ENCODE assay signal across 25 cellular contexts in the genomic region with DNA sequence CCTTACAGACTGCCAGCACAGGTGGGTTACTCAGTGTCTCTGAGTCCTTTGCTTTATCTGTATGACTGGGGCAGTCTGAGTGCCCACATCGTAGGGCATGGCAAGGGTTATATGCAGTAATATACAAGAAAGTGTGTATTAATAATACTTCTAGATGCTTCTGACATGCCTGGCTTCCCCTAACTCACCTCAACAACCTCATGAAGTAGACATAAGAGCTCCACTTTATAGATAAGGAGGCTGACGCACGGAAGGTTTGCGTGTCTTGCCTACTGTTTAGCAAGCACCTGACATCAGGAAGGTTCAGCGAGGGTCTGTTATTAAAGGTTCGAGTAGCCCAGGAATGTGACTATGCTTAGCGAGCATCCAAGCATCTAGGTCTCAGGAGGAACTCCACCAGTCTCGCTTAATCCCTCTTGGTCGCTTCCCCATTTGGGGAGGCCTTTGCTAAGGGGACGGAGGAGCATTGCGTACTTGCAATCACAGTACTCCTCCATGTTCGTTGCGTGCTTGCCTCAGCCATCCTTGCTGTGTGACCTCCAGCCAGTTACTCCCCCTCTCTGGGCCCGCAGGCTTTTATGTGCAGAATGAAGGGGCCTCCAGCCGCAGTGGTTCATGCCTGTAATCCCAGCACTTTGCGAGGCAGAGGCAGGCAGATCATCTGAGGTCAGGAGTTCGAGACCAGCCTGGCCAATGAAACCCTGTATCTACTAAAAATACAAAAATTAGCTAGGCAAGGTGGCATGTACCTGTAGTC. TPM values are rescaled to one million over a fixed set of nuclear protein-coding genes. Genes with fewer than 3 reads are reported as not detected.
DNase-seq lines count a peak whose midpoint lies in the region; ATAC-seq, FAIRE-seq and TF ChIP-seq lines count a peak whose summit lies in the region.
"Had no signal": no experiment of that assay in that cellular context is flagged by ENCODE, and none has a peak within 500 bp of the region (broad histone marks: within the 10 kb centered on the region; RNA-seq: fewer than 3 reads in every experiment).

No MANE protein-coding gene starts in this region.

- peaks cover 55% of the 10 kb centered on the region for H3K27me3 Mint-ChIP-seq in HFFc6 (ENCODE audit: insufficient read depth)

- H3K4me3 Mint-ChIP-seq in HFFc6, result no peak overlapping the region
- H3K4me3 Mint-ChIP-seq: CD4-positive, alpha-beta T cell; T-helper 17 cell had no signal

- H3K4me2 ChIP-seq in A549, result no peak overlapping the region
- H3K4me2 ChIP-seq: BLaER1 had no signal

- H3K27me3 ChIP-seq in left lung (peaks cover 0 to 39% of the 10 kb centered on the region in 2 donors), aorta (ENCODE audit: control insufficient read depth in 1 of 2, insufficient read depth in 2 of 2, low read length in 1 of 2) (no peaks in the 10 kb centered on the region)
- H3K27me3 ChIP-seq: BLaER1, MG63 had no signal

- DNase-seq in A549 (ENCODE audit: low read depth in 1 of 2, low spot score in 1 of 2) (no peak), DMS79 treated with DMSO at 0.1 percent for 48 hours (lab: John Stamatoyannopoulos, UW) (peak; percentile 90), NCI-H187 treated with DMSO at 0.1 percent for 48 hours (lab: John Stamatoyannopoulos, UW) (peak; percentile 14), left lung (peak in 1 of 2 donors; percentile 61), HFFc6 (no peak), AML-193 (lab: John Stamatoyannopoulos, UW) (no peak), aorta (no peak)
- DNase-seq: CD4-positive, alpha-beta T cell; COR-L47; GM23248; MG63; NCI-H1105 treated with DMSO at 0.1 percent for 48 hours; NCI-H2081 treated with DMSO at 0.1 percent for 48 hours; NCI-H510A; NCI-H748 treated with DMSO at 0.1 percent for 48 hours; Right ventricle myocardium superior; T-helper 17 cell had no signal

- intact Hi-C loops in left lung (cut with DNase I), result no loop called here
- intact Hi-C loops in aorta (cut with DNase I), result no loop called here

- no peaks in the 10 kb centered on the region for H3K4me1 ChIP-seq in A549
- H3K4me1 ChIP-seq in left lung, result peaks cover 0 to 6% of the 10 kb centered on the region in 2 donors
- no peaks in the 10 kb centered on the region for H3K4me1 ChIP-seq in aorta (ENCODE audit: control insufficient read depth in 1 of 2, insufficient read depth in 2 of 2, low read length in 2 of 2)
- H3K4me1 ChIP-seq: HAP-1 had no signal

- no peaks in the 10 kb centered on the region for H3K9me3 Mint-ChIP-seq in HFFc6
- H3K9me3 Mint-ChIP-seq: CD4-positive, alpha-beta T cell had no signal

- no peak for TF ChIP-seq POLR2A in A549 (IDR thresholded peaks at IDR 0.05; ENCODE audit: low read length)

- WGBS in A549 (ENCODE audit: missing lambda C conversion rate), result 65% methylated on average over 17 of the region's 17 CpGs
- 88 to 89% methylated on average over 17 of the region's 17 CpGs for WGBS in aorta, 2 donors

- H3K9me3 ChIP-seq in A549 (no peaks in the 10 kb centered on the region), left lung (no peaks in the 10 kb centered on the region), aorta (ENCODE audit: control insufficient read depth, low read length) (no peaks in the 10 kb centered on the region)
- H3K9me3 ChIP-seq: BLaER1, HAP-1, MG63 had no signal

- H3K36me3 Mint-ChIP-seq in HFFc6 (ENCODE audit: low read depth), result no peaks in the 10 kb centered on the region

- TF ChIP-seq RAD21 in A549 (conservative IDR thresholded peaks at IDR 0.05 in 1 of 2, IDR thresholded peaks at IDR 0.05 in 1 of 2), result no peak

- CTCF ChIA-PET in A549 (lab: Yijun Ruan, JAX), result interaction anchor here (0.7 to 1.3 kb wide), 4 partner anchors 12 to 246 kb away, joined by 3 to 6 read pairs (median 3); no protein-coding TSS in a partner anchor

- POLR2A ChIA-PET in A549 (lab: Yijun Ruan, JAX), result no interaction called here

- H3K4me1 Mint-ChIP-seq in HFFc6 (ENCODE audit: low read depth), result no peaks in the 10 kb centered on the region
- H3K4me1 Mint-ChIP-seq: T-helper 17 cell had no signal

- no peak for ATAC-seq in A549
- ATAC-seq in left lung, result peak; percentile 91
- ATAC-seq in aorta (ENCODE audit: low FRiP score), result no peak
- no peak for ATAC-seq in HG03280 (IDR thresholded peaks at IDR 0.05; ENCODE audit: unreplicated experiment)
- ATAC-seq: T-helper 17 cell had no signal

- H3K4me3 ChIP-seq in A549 (no peak overlapping the region), left lung (no peak overlapping the region), aorta (ENCODE audit: low read length in 2 of 2) (no peak overlapping the region)
- H3K4me3 ChIP-seq: BLaER1, GM23248, HAP-1, MG63 had no signal

- no peak for FAIRE-seq in A549 (lab: Jason Lieb, UNC)
- FAIRE-seq: G401.6, GM12892 had no signal

- TF ChIP-seq CTCF in A549 (IDR thresholded peaks at IDR 0.05) (no peak), left lung (IDR thresholded peaks at IDR 0.05) (no peak), HFFc6 (IDR thresholded peaks at IDR 0.05) (no peak)

- H3K27ac ChIP-seq in A549, result no peak overlapping the region
- H3K27ac ChIP-seq in left lung, result no peak overlapping the region
- H3K27ac ChIP-seq in aorta (ENCODE audit: low read depth in 1 of 2, low read length in 2 of 2), result no peak overlapping the region
- H3K27ac ChIP-seq: BLaER1, GM23248 had no signal

- H3K27ac Mint-ChIP-seq in HFFc6, result no peak overlapping the region
- H3K27ac Mint-ChIP-seq: CD4-positive, alpha-beta T cell; T-helper 17 cell had no signal

- TF ChIP-seq EP300 in A549 (IDR thresholded peaks at IDR 0.05), result no peak

- no peaks in the 10 kb centered on the region for H3K36me3 ChIP-seq in left lung
- no peaks in the 10 kb centered on the region for H3K36me3 ChIP-seq in aorta (ENCODE audit: control insufficient read depth in 1 of 2, insufficient read depth in 2 of 2, low read length in 1 of 2)
- H3K36me3 ChIP-seq: BLaER1, HAP-1, MG63 had no signal

TF ChIP-seq in A549, 52 proteins besides CTCF, POLR2A, EP300 and RAD21 (continues in another document):
- TF ChIP-seq ZFP36 (IDR thresholded peaks at IDR 0.05; ENCODE audit: borderline replicate concordance, partially characterized antibody) (peak; percentile 21), GATA3 (IDR thresholded peaks at IDR 0.05; ENCODE audit: borderline replicate concordance) (no peak), CBX2 (IDR thresholded peaks at IDR 0.05; ENCODE audit: borderline replicate concordance, low read depth) (no peak), HOXB13 (CRISPR knock-in tag; IDR thresholded peaks at IDR 0.05; ENCODE audit: low read depth) (no peak)

RNA-seq across cellular contexts. Expression of gene KCNG4, which starts 1.6 kb away (rescaled TPM):
- polyA plus RNA-seq in A549 (2011; rRNA removed) (not detected in 2 replicates), A549 (2017; fragmentation: RNase III; extraction: RNeasy Plus Mini Kit Qiagen cat#74134 plus additional on column Dnase treatment) (not detected in 3 replicates), aorta (under 1 TPM; 0.03 to 0.13 TPM)
- not detected in 2 replicates for polyA plus RNA-seq in A549 (2012; cell fraction: cytosol; rRNA removed)
- polyA plus RNA-seq in A549 (2012; cell fraction: nucleus; rRNA removed), result 0.01 TPM in 1 of 2 replicates, not detected in the other
- not detected in 2 replicates for polyA minus RNA-seq in A549 (2011; rRNA and poly(A)+ RNA removed)
- total RNA-seq in left lung (not detected), aorta (not detected)
- total RNA-seq in HFFc6 (2021; fragmentation: NEBNext Ultra II Directional; extraction: Animal tissue kit (Norgen Biotek cat#: 25700)), result not detected
- total RNA-seq: CD4-positive, alpha-beta T cell; Daoy; GM23248; Right ventricle myocardium superior; RPMI7951; T-helper 17 cell had no signal
- polyA plus RNA-seq: GM23248 had no signal

RNA-seq across cellular contexts. Expression of gene ADAD2, which starts 47.2 kb away (rescaled TPM):
- polyA plus RNA-seq in A549 (2011; rRNA removed) (not detected in 2 replicates), A549 (2017; fragmentation: RNase III; extraction: RNeasy Plus Mini Kit Qiagen cat#74134 plus additional on column Dnase treatment) (not detected in 3 replicates), aorta (1 to 10 TPM in 1 of 2 donors, not detected in 1; 1.0 TPM)
- polyA plus RNA-seq in A549 (2012; cell fraction: cytosol; rRNA removed), result not detected in 2 replicates
- 0.02 TPM in 1 of 2 replicates, not detected in the other for polyA plus RNA-seq in A549 (2012; cell fraction: nucleus; rRNA removed)
- not detected in 2 replicates for polyA minus RNA-seq in A549 (2011; rRNA and poly(A)+ RNA removed)
- total RNA-seq in left lung (under 1 TPM; 0.09 to 0.24 TPM), aorta (under 1 TPM in 1 of 2 donors, not detected in 1; 0.33 TPM)
- total RNA-seq in HFFc6 (2021; fragmentation: NEBNext Ultra II Directional; extraction: Animal tissue kit (Norgen Biotek cat#: 25700)), result not detected
- total RNA-seq: Daoy, GM23248, LHCN-M2, RPMI7951, T-helper 17 cell had no signal
- polyA plus RNA-seq: GM23248 had no signal

RNA-seq across cellular contexts. Expression of gene TAF1C, which starts 51.3 kb away (rescaled TPM):
- polyA plus RNA-seq in A549 (2011; rRNA removed) (13.2 and 17.8 TPM in 2 replicates), A549 (2017; fragmentation: RNase III; extraction: RNeasy Plus Mini Kit Qiagen cat#74134 plus additional on column Dnase treatment) (32.8 to 41.2 TPM (median 38.6 TPM) in 3 replicates), aorta (10 to 100 TPM in 1 of 2 donors, 1 to 10 TPM in 1; 8.4 to 80.9 TPM)
- polyA plus RNA-seq in A549 (2012; cell fraction: cytosol; rRNA removed), result 27.9 and 34.7 TPM in 2 replicates
- polyA plus RNA-seq in A549 (2012; cell fraction: nucleus; rRNA removed), result 325 and 360 TPM in 2 replicates
- polyA minus RNA-seq in A549 (2011; rRNA and poly(A)+ RNA removed), result 24.7 and 27.5 TPM in 2 replicates
- total RNA-seq in left lung (10 to 100 TPM; 49.2 to 50.0 TPM), aorta (10 to 100 TPM; 46.6 to 50.9 TPM)
- 10 to 100 TPM; 22.0 to 30.4 (median 25.7) TPM for total RNA-seq in HFFc6 (2021; fragmentation: NEBNext Ultra II Directional; extraction: Animal tissue kit (Norgen Biotek cat#: 25700))

RNA-seq across cellular contexts. Expression of gene WFDC1, which starts 56.5 kb away (rescaled TPM):
- polyA plus RNA-seq in A549 (2011; rRNA removed) (0.13 TPM in 1 of 2 replicates, not detected in the other), A549 (2017; fragmentation: RNase III; extraction: RNeasy Plus Mini Kit Qiagen cat#74134 plus additional on column Dnase treatment) (not detected in 3 replicates), aorta (10 to 100 TPM; 23.0 to 72.2 TPM)
- not detected in 2 replicates for polyA plus RNA-seq in A549 (2012; cell fraction: cytosol; rRNA removed)
- not detected in 2 replicates for polyA plus RNA-seq in A549 (2012; cell fraction: nucleus; rRNA removed)
- polyA minus RNA-seq in A549 (2011; rRNA and poly(A)+ RNA removed), result not detected in 2 replicates
- total RNA-seq in left lung (10 to 100 TPM; 12.7 to 21.6 TPM), aorta (10 to 100 TPM; 11.8 to 33.5 TPM)
- total RNA-seq in HFFc6 (2021; fragmentation: NEBNext Ultra II Directional; extraction: Animal tissue kit (Norgen Biotek cat#: 25700)), result 10 to 100 TPM in 2 of 6 experiments, 1 to 10 TPM in 4; 2.4 to 34.5 (median 2.8) TPM
- total RNA-seq: CD4-positive, alpha-beta T cell; Daoy; LHCN-M2; RPMI7951; T-helper 17 cell had no signal

Comparison
In these comparisons a context has a peak if more than half of its experiments do, and no peak if none do; other contexts are left out.
1. DNase-seq: peak in DMS79 treated with DMSO at 0.1 percent for 48 hours (single experiment) and NCI-H187 treated with DMSO at 0.1 percent for 48 hours (single experiment); none in A549 (0 of 2), HFFc6 (single experiment), AML-193 (0 of 2) and aorta (0 of 2).